ENCODE assay signal across 8 cellular contexts in the genomic region with DNA sequence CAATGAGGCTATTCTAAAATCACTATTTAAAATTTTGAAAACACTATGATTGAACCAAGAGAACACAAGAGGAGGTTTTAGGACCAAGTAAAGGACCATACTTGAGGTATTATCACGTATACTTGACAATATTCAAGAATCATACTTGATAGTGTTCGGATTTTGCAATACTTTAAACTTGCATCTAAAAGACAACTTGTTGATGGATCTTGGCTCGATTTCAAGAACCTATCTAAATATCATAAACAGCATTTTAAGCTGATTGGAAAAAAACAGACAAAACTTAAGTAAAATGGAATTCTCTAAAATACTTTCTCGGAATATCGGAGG. TPM values are rescaled to one million over a fixed set of nuclear protein-coding genes. Genes with fewer than 3 reads are reported as not detected.
A peak's percentile ranks its signal among the peaks of the same experiment; 100 is the strongest.
DNase-seq lines count a peak whose midpoint lies in the region; ATAC-seq, FAIRE-seq and TF ChIP-seq lines count a peak whose summit lies in the region.

No MANE protein-coding gene starts in this region.

- TF ChIP-seq CTCF in keratinocyte (optimal IDR thresholded peaks at IDR 0.05 in 1 of 3, IDR thresholded peaks at IDR 0.05 in 1 of 3, conservative IDR thresholded peaks at IDR 0.05 in 1 of 3; ENCODE audit: extremely low read depth in 1 of 3, insufficient read depth in 2 of 3, low read length in 3 of 3) (no peak), suprapubic skin (IDR thresholded peaks at IDR 0.05) (no peak)

- H3K4me1 ChIP-seq in keratinocyte (ENCODE audit: control insufficient read depth, extremely low read depth, insufficient read depth, low read length): peaks cover 16% of the 10 kb centered on the region
- H3K4me1 ChIP-seq in suprapubic skin: peaks cover 56% of the 10 kb centered on the region

- no peak overlapping the region for H2AFZ ChIP-seq in keratinocyte (ENCODE audit: control insufficient read depth, low read length)

- POLR2A ChIA-PET in activated naive CD8-positive, alpha-beta T cell treated with anti-CD3 and anti-CD28 coated beads, Interleukin-2, amount 10 ng/mL, durations not matched to agents 7 days and 5 days (lab: Charles Lee): interaction anchor here (2.0 kb wide), 1 partner anchor 63 kb away, joined by 7 read pairs; no protein-coding TSS in a partner anchor

- H3K9me1 ChIP-seq in keratinocyte (ENCODE audit: control insufficient read depth, extremely low read depth, insufficient read depth, low read length): peaks cover 5% of the 10 kb centered on the region

- peak overlapping the region; percentile 96 for H3K27ac Mint-ChIP-seq in activated CD4-positive, alpha-beta T cell treated with anti-CD3 and anti-CD28 coated beads, Interleukin-2, amount 10 ng/mL, durations not matched to agents 24 days and 14 days
- peak overlapping the region; percentile 92 for H3K27ac Mint-ChIP-seq in activated naive CD8-positive, alpha-beta T cell treated with anti-CD3 and anti-CD28 coated beads, Interleukin-2, amount 10 ng/mL, durations not matched to agents 7 days and 5 days

- DNase-seq in activated CD4-positive, alpha-beta T cell treated with anti-CD3 and anti-CD28 coated beads, Interleukin-2, amount 10 ng/mL, durations not matched to agents 24 days and 14 days: no peak
- no peak for DNase-seq in activated CD4-positive, alpha-beta T cell treated with anti-CD3 and anti-CD28 coated beads, Interleukin-2, amount 50 U/mL, for 48 hours
- DNase-seq in activated naive CD8-positive, alpha-beta T cell treated with anti-CD3 and anti-CD28 coated beads, Interleukin-2, amount 10 ng/mL, durations not matched to agents 7 days and 5 days: no peak
- DNase-seq in keratinocyte (ENCODE audit: low read depth, low spot score) (no peak), suprapubic skin (ENCODE audit: low spot score in 2 of 2) (no peak), globus pallidus (ENCODE audit: low spot score) (no peak)
- DNase-seq in stimulated activated CD4-positive, alpha-beta T cell treated with anti-CD3 and anti-CD28 coated beads, Interleukin-4, amount 100 ng/mL, for 24 hours: no peak

- H3K9me3 ChIP-seq in keratinocyte (ENCODE audit: control insufficient read depth, low read depth, low read length) (no peaks in the 10 kb centered on the region), suprapubic skin (no peaks in the 10 kb centered on the region)

- no peaks in the 10 kb centered on the region for H3K36me3 ChIP-seq in keratinocyte (ENCODE audit: control insufficient read depth in 2 of 2, extremely low read depth in 1 of 2, insufficient read depth in 2 of 2, low read length in 2 of 2)
- H3K36me3 ChIP-seq in suprapubic skin: no peaks in the 10 kb centered on the region

- 30% methylated on average over 5 of the region's 5 CpGs for WGBS in suprapubic skin

- TF ChIP-seq EP300 in suprapubic skin (IDR thresholded peaks at IDR 0.05): no peak

- peak overlapping the region; percentile 97 for H3K9ac ChIP-seq in keratinocyte (ENCODE audit: control insufficient read depth, extremely low read depth, insufficient read depth, low read length)

- H3K27me3 ChIP-seq in keratinocyte (ENCODE audit: control insufficient read depth, extremely low read depth, insufficient read depth, low read length) (no peaks in the 10 kb centered on the region), suprapubic skin (no peaks in the 10 kb centered on the region)

- intact Hi-C loops in activated CD4-positive, alpha-beta T cell treated with anti-CD3 and anti-CD28 coated beads, Interleukin-2, amount 10 ng/mL, durations not matched to agents 24 days and 14 days (cut with micrococcal nuclease): loop anchor here (2.0 to 10.0 kb wide), 3 partner anchors 29 to 479 kb away; no protein-coding TSS in a partner anchor

- peaks cover 48% of the 10 kb centered on the region for H3K36me3 Mint-ChIP-seq in activated CD4-positive, alpha-beta T cell treated with anti-CD3 and anti-CD28 coated beads, Interleukin-2, amount 10 ng/mL, durations not matched to agents 24 days and 14 days (ENCODE audit: low read depth)
- peaks cover 11% of the 10 kb centered on the region for H3K36me3 Mint-ChIP-seq in activated naive CD8-positive, alpha-beta T cell treated with anti-CD3 and anti-CD28 coated beads, Interleukin-2, amount 10 ng/mL, durations not matched to agents 7 days and 5 days

- peaks cover 11% of the 10 kb centered on the region for H3K9me3 Mint-ChIP-seq in activated CD4-positive, alpha-beta T cell treated with anti-CD3 and anti-CD28 coated beads, Interleukin-2, amount 10 ng/mL, durations not matched to agents 24 days and 14 days
- H3K9me3 Mint-ChIP-seq in activated naive CD8-positive, alpha-beta T cell treated with anti-CD3 and anti-CD28 coated beads, Interleukin-2, amount 10 ng/mL, durations not matched to agents 7 days and 5 days: no peaks in the 10 kb centered on the region

- peak overlapping the region; percentile 96 for H3K27ac ChIP-seq in keratinocyte (ENCODE audit: control insufficient read depth, insufficient read depth, low read length)
- H3K27ac ChIP-seq in suprapubic skin: peak overlapping the region; percentile 98

- dilution Hi-C loops in keratinocyte (cut with MboI; ENCODE audit: extremely low pct_ligation_motif_present, low sequenced_read_pairs): no loop called here

- H3K27me3 Mint-ChIP-seq in activated CD4-positive, alpha-beta T cell treated with anti-CD3 and anti-CD28 coated beads, Interleukin-2, amount 10 ng/mL, durations not matched to agents 24 days and 14 days: no peaks in the 10 kb centered on the region
- no peaks in the 10 kb centered on the region for H3K27me3 Mint-ChIP-seq in activated naive CD8-positive, alpha-beta T cell treated with anti-CD3 and anti-CD28 coated beads, Interleukin-2, amount 10 ng/mL, durations not matched to agents 7 days and 5 days

- H3K4me3 ChIP-seq in keratinocyte (ENCODE audit: control insufficient read depth in 2 of 3, extremely low read depth in 1 of 3, insufficient read depth in 2 of 3, low read depth in 1 of 3, low read length in 3 of 3): peak overlapping the region; percentile 69 to 99 (median 93)
- peak overlapping the region; percentile 82 for H3K4me3 ChIP-seq in suprapubic skin

- no peak for FAIRE-seq in keratinocyte (lab: Jason Lieb, UNC)

- peaks cover 46% of the 10 kb centered on the region for H3K4me1 Mint-ChIP-seq in activated CD4-positive, alpha-beta T cell treated with anti-CD3 and anti-CD28 coated beads, Interleukin-2, amount 10 ng/mL, durations not matched to agents 24 days and 14 days
- peaks cover 45% of the 10 kb centered on the region for H3K4me1 Mint-ChIP-seq in activated naive CD8-positive, alpha-beta T cell treated with anti-CD3 and anti-CD28 coated beads, Interleukin-2, amount 10 ng/mL, durations not matched to agents 7 days and 5 days

- peaks cover 56% of the 10 kb centered on the region for H3K79me2 ChIP-seq in keratinocyte (ENCODE audit: control insufficient read depth, insufficient read depth, low read length)

- no peak for TF ChIP-seq POLR2A in suprapubic skin (IDR thresholded peaks at IDR 0.05)

- H4K20me1 ChIP-seq in keratinocyte (ENCODE audit: control insufficient read depth, extremely low read depth, insufficient read depth, low read length): peaks cover 3% of the 10 kb centered on the region

- H3K4me3 Mint-ChIP-seq in activated CD4-positive, alpha-beta T cell treated with anti-CD3 and anti-CD28 coated beads, Interleukin-2, amount 10 ng/mL, durations not matched to agents 24 days and 14 days: peak overlapping the region; percentile 89
- H3K4me3 Mint-ChIP-seq in activated naive CD8-positive, alpha-beta T cell treated with anti-CD3 and anti-CD28 coated beads, Interleukin-2, amount 10 ng/mL, durations not matched to agents 7 days and 5 days: peak overlapping the region; percentile 89

- peak overlapping the region; percentile 81 for H3K4me2 ChIP-seq in keratinocyte (ENCODE audit: control insufficient read depth, extremely low read depth, insufficient read depth, low read depth, low read length)

- no peak for ATAC-seq in activated naive CD8-positive, alpha-beta T cell treated with anti-CD3 and anti-CD28 coated beads, Interleukin-2, amount 10 ng/mL, durations not matched to agents 7 days and 5 days (ENCODE audit: low read depth)
- ATAC-seq in GM18511 (IDR thresholded peaks at IDR 0.05; ENCODE audit: unreplicated experiment): no peak

RNA-seq across cellular contexts. Expression of a gene that starts 1.3 kb away (rescaled TPM):
- total RNA-seq in activated CD4-positive, alpha-beta T cell treated with anti-CD3 and anti-CD28 coated beads, Interleukin-2, amount 10 ng/mL, durations not matched to agents 24 days and 14 days: 480 and 484 TPM in 2 replicates
- 10 to 100 TPM; 63.8 to 65.7 TPM for total RNA-seq in activated naive CD8-positive, alpha-beta T cell treated with anti-CD3 and anti-CD28 coated beads, Interleukin-2, amount 10 ng/mL, durations not matched to agents 7 days and 5 days
- polyA plus RNA-seq in keratinocyte: 59.3 to 94.2 TPM (median 71.7 TPM) in 3 replicates
- polyA plus RNA-seq in keratinocyte (2011; ENCODE audit: low read depth): 149 TPM
- 34.6 and 79.9 TPM in 2 replicates for polyA plus RNA-seq in keratinocyte (2011; cell fraction: cytosol; rRNA removed)
- 49.2 and 66.6 TPM in 2 replicates for polyA plus RNA-seq in keratinocyte (2011; cell fraction: nucleus; rRNA removed)
- polyA plus RNA-seq in keratinocyte (2012; ENCODE audit: low replicate concordance): 94.5 and 137 TPM in 2 replicates
- polyA minus RNA-seq in keratinocyte: 9.7 to 80.6 TPM (median 44.1 TPM) in 3 replicates
- 95.9 TPM for polyA minus RNA-seq in keratinocyte (2011; cell fraction: cytosol; rRNA and poly(A)+ RNA removed)
- polyA minus RNA-seq in keratinocyte (2011; cell fraction: nucleus; rRNA and poly(A)+ RNA removed): 71.0 and 136 TPM in 2 replicates
- 100 to 1,000 TPM in 3 of 4 donors, 10 to 100 TPM in 1; 96.7 to 239 (median 189) TPM for total RNA-seq in suprapubic skin
